In the genomic region with DNA sequence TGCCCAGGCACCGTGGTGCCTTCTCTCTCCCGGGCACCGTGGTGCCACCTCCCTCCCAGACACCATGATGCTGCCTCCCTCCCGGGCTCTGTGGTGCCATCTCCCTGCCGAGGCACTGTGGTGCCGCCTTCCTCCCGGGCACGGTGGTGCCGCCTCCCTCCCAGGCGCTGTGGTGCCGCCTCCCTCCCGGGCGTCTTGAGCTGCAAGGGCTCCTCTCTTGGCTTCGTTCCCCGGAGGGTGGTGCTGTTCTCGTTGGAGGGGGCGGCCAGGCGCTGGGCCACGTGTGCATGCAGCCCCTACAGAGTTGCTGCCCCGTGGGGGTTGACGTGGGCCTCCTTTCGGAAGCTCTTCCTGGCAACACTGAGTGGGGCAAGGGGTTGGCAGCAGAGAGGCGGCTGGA, we compare ENCODE assay signal across 23 cellular contexts. TPM values are rescaled to one million over a fixed set of nuclear protein-coding genes. Genes with fewer than 3 reads are reported as not detected.
DNase-seq lines count a peak whose midpoint lies in the region; ATAC-seq, FAIRE-seq and TF ChIP-seq lines count a peak whose summit lies in the region.
"Had no signal": no experiment of that assay in that cellular context is flagged by ENCODE, and none has a peak within 500 bp of the region (broad histone marks: within the 10 kb centered on the region; RNA-seq: fewer than 3 reads in every experiment).

No MANE protein-coding gene starts in this region.

- H3K4me3 ChIP-seq in K562 (no peak overlapping the region), neural progenitor cell (no peak overlapping the region)
- H3K4me3 ChIP-seq: adrenal gland, PC-9, tibial artery had no signal

- no peaks in the 10 kb centered on the region for H3K36me3 Mint-ChIP-seq in neural progenitor cell

- H2AFZ ChIP-seq in K562 (ENCODE audit: low read depth, low read length) (no peak overlapping the region), neural progenitor cell (replicated peaks) (no peak overlapping the region)
- H2AFZ ChIP-seq: PC-9 had no signal

- H3K27me3 ChIP-seq in K562 (ENCODE audit: control insufficient read depth in 2 of 2, insufficient read depth in 2 of 2, low read length in 2 of 2) = no peaks in the 10 kb centered on the region
- H3K27me3 ChIP-seq in neural progenitor cell = no peaks in the 10 kb centered on the region
- H3K27me3 ChIP-seq: adrenal gland, dorsolateral prefrontal cortex, tibial artery had no signal

- no peak for TF ChIP-seq POLR2A in K562 (conservative IDR thresholded peaks at IDR 0.05)

- TF ChIP-seq RAD21 in K562 (CRISPR knock-in tag; conservative IDR thresholded peaks at IDR 0.05 in 1 of 2, IDR thresholded peaks at IDR 0.05 in 1 of 2) = no peak

- in situ Hi-C loops in K562 (cut with MboI) = no loop called here

- no peaks in the 10 kb centered on the region for H3K9me3 Mint-ChIP-seq in neural progenitor cell
- H3K9me3 Mint-ChIP-seq: activated CD4-positive, alpha-beta T cell treated with anti-CD3 and anti-CD28 coated beads, Interleukin-2, amount 10 ng/mL, durations not matched to agents 24 days and 14 days; stimulated activated naive B cell treated with anti-CD40 and anti-IgM and Interleukin-4, amounts not matched to agents 10 μg/mL and 1 μg/mL and 100 μg/mL, for 72 hours had no signal

- H3K27ac ChIP-seq in K562 (ENCODE audit: extremely low read depth, low read depth, low read length) = no peak overlapping the region
- no peak overlapping the region for H3K27ac ChIP-seq in neural progenitor cell
- H3K27ac ChIP-seq: epithelial cell of prostate, PC-9, tibial artery had no signal

- H3K4me2 ChIP-seq in K562 (ENCODE audit: insufficient read depth, low read length) (no peak overlapping the region), neural progenitor cell (no peak overlapping the region)
- H3K4me2 ChIP-seq: PC-9 had no signal

- FAIRE-seq in K562 (lab: Jason Lieb, UNC) = no peak
- FAIRE-seq: D721Med, frontal cortex, G401.6 had no signal

- no peak overlapping the region for H3K27ac Mint-ChIP-seq in neural progenitor cell
- H3K27ac Mint-ChIP-seq: activated CD4-positive, alpha-beta T cell treated with anti-CD3 and anti-CD28 coated beads, Interleukin-2, amount 10 ng/mL, durations not matched to agents 24 days and 14 days; stimulated activated naive B cell treated with anti-CD40 and anti-IgM and Interleukin-4, amounts not matched to agents 10 μg/mL and 1 μg/mL and 100 μg/mL, for 72 hours had no signal

- H3K79me2 ChIP-seq in K562 (ENCODE audit: control insufficient read depth, insufficient read depth, low read length) (no peaks in the 10 kb centered on the region), neural progenitor cell (ENCODE audit: low read depth) (no peaks in the 10 kb centered on the region)

- TF ChIP-seq EP300 in K562 (IDR thresholded peaks at IDR 0.05; ENCODE audit: low read length) = no peak

- H3K4me1 ChIP-seq in K562 (replicated peaks in 1 of 2; ENCODE audit: control insufficient read depth in 2 of 2, insufficient read depth in 2 of 2, low read length in 2 of 2) (peaks cover 0 to 87% of the 10 kb centered on the region in 2 experiments; a peak in 3 of 5 replicates), neural progenitor cell (no peaks in the 10 kb centered on the region)
- H3K4me1 ChIP-seq: adrenal gland had no signal

- H3K9ac ChIP-seq in K562 (ENCODE audit: insufficient read depth in 1 of 2, low read depth in 2 of 2, low read length in 2 of 2) (no peak overlapping the region; a peak in 1 of 4 replicates), neural progenitor cell (peak overlapping the region; percentile 42)

- 67% methylated on average over 11 of the region's 23 CpGs for WGBS in K562 (ENCODE audit: insufficient coverage, low coverage, missing lambda C conversion rate)

- peaks cover 3% of the 10 kb centered on the region for H3K27me3 Mint-ChIP-seq in neural progenitor cell (ENCODE audit: insufficient read depth, low read depth)
- H3K27me3 Mint-ChIP-seq: activated CD4-positive, alpha-beta T cell treated with anti-CD3 and anti-CD28 coated beads, Interleukin-2, amount 10 ng/mL, durations not matched to agents 24 days and 14 days; stimulated activated naive B cell treated with anti-CD40 and anti-IgM and Interleukin-4, amounts not matched to agents 10 μg/mL and 1 μg/mL and 100 μg/mL, for 72 hours had no signal

- CTCF ChIA-PET in K562 (lab: Yijun Ruan, JAX; ENCODE audit: low intra/inter-chr PET ratio) = no interaction called here

- H3K9me1 ChIP-seq in K562 (ENCODE audit: control insufficient read depth, insufficient read depth, low read length) = no peaks in the 10 kb centered on the region

- H4K20me1 ChIP-seq in K562 (replicated peaks; ENCODE audit: control insufficient read depth, insufficient read depth, low read length) (no peaks in the 10 kb centered on the region), neural progenitor cell (ENCODE audit: low read depth) (peaks cover 1% of the 10 kb centered on the region)

- POLR2A ChIA-PET in K562 (lab: Yijun Ruan, JAX) = interaction anchor here (0.6 kb wide), 2 partner anchors 116 to 804 kb away, joined by 3 read pairs; no protein-coding TSS in a partner anchor

- H3K36me3 ChIP-seq in K562 (ENCODE audit: control insufficient read depth, insufficient read depth, low read length) (peaks cover 16% of the 10 kb centered on the region; the same call in 1 of the 3 replicates), neural progenitor cell (no peaks in the 10 kb centered on the region)
- H3K36me3 ChIP-seq: adrenal gland had no signal

- no peak for ATAC-seq in K562
- ATAC-seq in GM21447 (IDR thresholded peaks at IDR 0.05; ENCODE audit: unreplicated experiment) = no peak
- ATAC-seq in HG02610 (IDR thresholded peaks at IDR 0.05; ENCODE audit: unreplicated experiment) = no peak
- ATAC-seq: stimulated activated naive B cell treated with anti-CD40 and anti-IgM and Interleukin-4, amounts not matched to agents 10 μg/mL and 1 μg/mL and 100 μg/mL, for 72 hours had no signal

- intact Hi-C loops in K562 (cut with micrococcal nuclease) = no loop called here

- BruUV-seq in K562 (replicated peaks; lab: Mats Ljungman, UMichigan) = no TSS peak

- H3K9me3 ChIP-seq in K562 (replicated peaks; ENCODE audit: control insufficient read depth, insufficient read depth, low read depth, low read length) (no peaks in the 10 kb centered on the region), neural progenitor cell (ENCODE audit: low read depth) (no peaks in the 10 kb centered on the region)
- H3K9me3 ChIP-seq: adrenal gland, tibial artery had no signal

- H3K4me1 Mint-ChIP-seq in neural progenitor cell = peaks cover 3% of the 10 kb centered on the region
- H3K4me1 Mint-ChIP-seq: activated CD4-positive, alpha-beta T cell treated with anti-CD3 and anti-CD28 coated beads, Interleukin-2, amount 10 ng/mL, durations not matched to agents 24 days and 14 days had no signal

- H3F3A ChIP-seq in neural progenitor cell (ENCODE audit: low read depth) = peaks cover 2% of the 10 kb centered on the region

- no peak overlapping the region for H3K4me3 Mint-ChIP-seq in neural progenitor cell
- H3K4me3 Mint-ChIP-seq: activated CD4-positive, alpha-beta T cell treated with anti-CD3 and anti-CD28 coated beads, Interleukin-2, amount 10 ng/mL, durations not matched to agents 24 days and 14 days had no signal

- DNase-seq in DMS 273 (lab: John Stamatoyannopoulos, UW; ENCODE audit: unreplicated experiment) (peak; percentile 73), DMS 273 treated with DMSO at 0.1 percent for 48 hours (lab: John Stamatoyannopoulos, UW) (no peak), COR-L47 (lab: John Stamatoyannopoulos, UW) (peak; percentile 43), K562 (ENCODE audit: extremely low read depth in 1 of 4, low spot score in 3 of 4) (no peak), neural progenitor cell (ENCODE audit: low spot score) (no peak)
- DNase-seq in stimulated activated naive CD4-positive, alpha-beta T cell (lab: John Stamatoyannopoulos, UW) = no peak
- DNase-seq: activated CD4-positive, alpha-beta T cell treated with anti-CD3 and anti-CD28 coated beads, Interleukin-2, amount 10 ng/mL, durations not matched to agents 24 days and 14 days; activated gamma-delta T cell; Karpas-422; NCI-H1092 treated with DMSO at 0.1 percent for 48 hours; PC-9; right cardiac atrium; stimulated activated naive B cell treated with anti-CD40 and anti-IgM and Interleukin-4, amounts not matched to agents 10 μg/mL and 1 μg/mL and 100 μg/mL, for 72 hours; tibial artery had no signal

- TF ChIP-seq CTCF in K562 (IDR thresholded peaks at IDR 0.05 in 2 of 3, conservative IDR thresholded peaks at IDR 0.05 in 1 of 3; ENCODE audit: insufficient read depth in 2 of 3, low read depth in 1 of 3, low read length in 3 of 3) (no peak), neural progenitor cell (IDR thresholded peaks at IDR 0.05) (no peak)

RNA-seq across cellular contexts. Expression of a gene that starts 8.2 kb away (rescaled TPM):
- 52.2 and 175 TPM in 2 replicates for total RNA-seq in K562 (2011; cell fraction: chromatin; rRNA removed; ENCODE audit: low replicate concordance)
- 218 and 267 TPM in 2 replicates for total RNA-seq in K562 (2011; cell fraction: nucleolus; rRNA removed)
- total RNA-seq in K562 (2011; cell fraction: nucleoplasm; rRNA removed) = 117 and 130 TPM in 2 replicates
- total RNA-seq in K562 (2014; rRNA removed) (318 and 420 TPM in 2 replicates), K562 (2014; rRNA removed; fragmentation: Illumina TruSeq; extraction: Trizol) (46.8 and 67.9 TPM in 2 replicates), K562 (2015; rRNA removed; fragmentation: Illumina TruSeq; extraction: Trizol) (124 and 127 TPM in 2 replicates), K562 (2021) (267 and 275 TPM in 2 replicates), neural progenitor cell (ENCODE audit: low replicate concordance) (53.0 and 85.0 TPM in 2 replicates)
- polyA plus RNA-seq in K562 (2011; rRNA removed) (170 and 181 TPM in 2 replicates), K562 (2014; fragmentation: Illumina TruSeq; extraction: Trizol) (115 and 158 TPM in 2 replicates), K562 (2014; fragmentation: Nextera tagmentation; extraction: Ambion mirVana) (100 to 1,000 TPM in 1 of 2 experiments, 10 to 100 TPM in 1; 32.7 to 113 TPM), K562 (2014; rRNA removed) (352 and 375 TPM in 2 replicates)
- polyA plus RNA-seq in K562 (2011; cell fraction: cytosol; rRNA removed) = 177 and 348 TPM in 2 replicates
- 315 and 491 TPM in 2 replicates for polyA plus RNA-seq in K562 (2011; cell fraction: nucleus; rRNA removed)
- 133 and 234 TPM in 2 replicates for polyA plus RNA-seq in K562 (2012)
- 20.5 and 34.2 TPM in 2 replicates for polyA minus RNA-seq in K562 (2011; rRNA and poly(A)+ RNA removed)
- 62.7 and 65.0 TPM in 2 replicates for polyA minus RNA-seq in K562 (2011; cell fraction: cytosol; rRNA and poly(A)+ RNA removed)
- polyA minus RNA-seq in K562 (2011; cell fraction: nucleus; rRNA and poly(A)+ RNA removed) = 51.4 and 58.3 TPM in 2 replicates

RNA-seq across cellular contexts. Expression of a gene that starts 8.7 kb away (rescaled TPM):
- 25.2 and 72.7 TPM in 2 replicates for total RNA-seq in K562 (2011; cell fraction: chromatin; rRNA removed; ENCODE audit: low replicate concordance)
- total RNA-seq in K562 (2011; cell fraction: nucleolus; rRNA removed) = 47.9 and 57.9 TPM in 2 replicates
- 27.0 and 29.0 TPM in 2 replicates for total RNA-seq in K562 (2011; cell fraction: nucleoplasm; rRNA removed)
- total RNA-seq in K562 (2014; rRNA removed) (21.5 and 21.7 TPM in 2 replicates), K562 (2014; rRNA removed; fragmentation: Illumina TruSeq; extraction: Trizol) (1.8 and 3.5 TPM in 2 replicates), K562 (2015; rRNA removed; fragmentation: Illumina TruSeq; extraction: Trizol) (11.2 and 13.1 TPM in 2 replicates), K562 (2021) (16.6 and 19.1 TPM in 2 replicates), neural progenitor cell (ENCODE audit: low replicate concordance) (15.4 and 46.7 TPM in 2 replicates)
- polyA plus RNA-seq in K562 (2011; rRNA removed) (7.2 and 10.4 TPM in 2 replicates), K562 (2014; fragmentation: Illumina TruSeq; extraction: Trizol) (4.2 and 4.3 TPM in 2 replicates), K562 (2014; fragmentation: Nextera tagmentation; extraction: Ambion mirVana) (not detected), K562 (2014; rRNA removed) (18.4 and 26.6 TPM in 2 replicates)
- polyA plus RNA-seq in K562 (2011; cell fraction: cytosol; rRNA removed) = 6.3 and 10.0 TPM in 2 replicates
- polyA plus RNA-seq in K562 (2011; cell fraction: nucleus; rRNA removed) = 87.0 and 113 TPM in 2 replicates
- polyA plus RNA-seq in K562 (2012) = 12.2 and 13.1 TPM in 2 replicates
- 2.0 and 4.1 TPM in 2 replicates for polyA minus RNA-seq in K562 (2011; rRNA and poly(A)+ RNA removed)
- 5.8 and 7.1 TPM in 2 replicates for polyA minus RNA-seq in K562 (2011; cell fraction: cytosol; rRNA and poly(A)+ RNA removed)
- polyA minus RNA-seq in K562 (2011; cell fraction: nucleus; rRNA and poly(A)+ RNA removed) = 21.4 and 23.9 TPM in 2 replicates

RNA-seq across cellular contexts. Expression of a gene that starts 17.0 kb away (rescaled TPM):
- total RNA-seq in K562 (2011; cell fraction: chromatin; rRNA removed; ENCODE audit: low replicate concordance) = 19.4 and 85.2 TPM in 2 replicates
- total RNA-seq in K562 (2011; cell fraction: nucleolus; rRNA removed) = 134 and 179 TPM in 2 replicates
- 71.3 and 86.0 TPM in 2 replicates for total RNA-seq in K562 (2011; cell fraction: nucleoplasm; rRNA removed)
- total RNA-seq in K562 (2014; rRNA removed) = 292 and 377 TPM in 2 replicates
- 21.8 and 30.5 TPM in 2 replicates for total RNA-seq in K562 (2014; rRNA removed; fragmentation: Illumina TruSeq; extraction: Trizol)
- 91.3 and 98.6 TPM in 2 replicates for total RNA-seq in K562 (2015; rRNA removed; fragmentation: Illumina TruSeq; extraction: Trizol)
- 133 and 139 TPM in 2 replicates for total RNA-seq in K562 (2021)
- polyA plus RNA-seq in K562 (2011; rRNA removed) = 118 and 135 TPM in 2 replicates
- polyA plus RNA-seq in K562 (2011; cell fraction: cytosol; rRNA removed) = 275 and 623 TPM in 2 replicates
- polyA plus RNA-seq in K562 (2011; cell fraction: nucleus; rRNA removed) = 159 and 273 TPM in 2 replicates
- 51.3 and 82.3 TPM in 2 replicates for polyA plus RNA-seq in K562 (2012)
- 137 and 193 TPM in 2 replicates for polyA plus RNA-seq in K562 (2014; fragmentation: Illumina TruSeq; extraction: Trizol)
- polyA plus RNA-seq in K562 (2014; fragmentation: Nextera tagmentation; extraction: Ambion mirVana) = under 1 TPM; 0.23 to 0.28 TPM
- 281 and 307 TPM in 2 replicates for polyA plus RNA-seq in K562 (2014; rRNA removed)
- polyA minus RNA-seq in K562 (2011; rRNA and poly(A)+ RNA removed) = 16.0 and 29.2 TPM in 2 replicates
- 66.2 and 68.0 TPM in 2 replicates for polyA minus RNA-seq in K562 (2011; cell fraction: cytosol; rRNA and poly(A)+ RNA removed)
- 52.2 and 55.2 TPM in 2 replicates for polyA minus RNA-seq in K562 (2011; cell fraction: nucleus; rRNA and poly(A)+ RNA removed)
- total RNA-seq in neural progenitor cell (ENCODE audit: low replicate concordance) = 31.6 and 81.2 TPM in 2 replicates
- total RNA-seq: A172 had no signal

RNA-seq across cellular contexts. Expression of a gene that starts 23.1 kb away (rescaled TPM):
- total RNA-seq in K562 (2011; cell fraction: chromatin; rRNA removed; ENCODE audit: low replicate concordance) = 78.8 and 254 TPM in 2 replicates
- total RNA-seq in K562 (2011; cell fraction: nucleolus; rRNA removed) = 329 and 354 TPM in 2 replicates
- 133 and 150 TPM in 2 replicates for total RNA-seq in K562 (2011; cell fraction: nucleoplasm; rRNA removed)
- total RNA-seq in K562 (2014; rRNA removed) (165 and 194 TPM in 2 replicates), K562 (2014; rRNA removed; fragmentation: Illumina TruSeq; extraction: Trizol) (41.1 and 66.0 TPM in 2 replicates), K562 (2015; rRNA removed; fragmentation: Illumina TruSeq; extraction: Trizol) (76.0 and 90.0 TPM in 2 replicates), K562 (2021) (235 and 256 TPM in 2 replicates), neural progenitor cell (ENCODE audit: low replicate concordance) (36.5 and 64.9 TPM in 2 replicates)
- polyA plus RNA-seq in K562 (2011; rRNA removed) (156 and 201 TPM in 2 replicates), K562 (2014; fragmentation: Illumina TruSeq; extraction: Trizol) (243 and 274 TPM in 2 replicates), K562 (2014; fragmentation: Nextera tagmentation; extraction: Ambion mirVana) (10 to 100 TPM; 21.3 to 50.3 TPM), K562 (2014; rRNA removed) (229 and 261 TPM in 2 replicates)
- 404 and 845 TPM in 2 replicates for polyA plus RNA-seq in K562 (2011; cell fraction: cytosol; rRNA removed)
- 611 and 714 TPM in 2 replicates for polyA plus RNA-seq in K562 (2011; cell fraction: nucleus; rRNA removed)
- 229 and 244 TPM in 2 replicates for polyA plus RNA-seq in K562 (2012)
- 34.8 and 73.6 TPM in 2 replicates for polyA minus RNA-seq in K562 (2011; rRNA and poly(A)+ RNA removed)
- 67.3 and 81.5 TPM in 2 replicates for polyA minus RNA-seq in K562 (2011; cell fraction: cytosol; rRNA and poly(A)+ RNA removed)
- polyA minus RNA-seq in K562 (2011; cell fraction: nucleus; rRNA and poly(A)+ RNA removed) = 104 and 111 TPM in 2 replicates

RNA-seq across cellular contexts. Expression of a gene that starts 37.0 kb away (rescaled TPM):
- total RNA-seq in K562 (2011; cell fraction: chromatin; rRNA removed; ENCODE audit: low replicate concordance) = 32.2 and 96.0 TPM in 2 replicates
- total RNA-seq in K562 (2011; cell fraction: nucleolus; rRNA removed) = 68.7 and 87.6 TPM in 2 replicates
- total RNA-seq in K562 (2011; cell fraction: nucleoplasm; rRNA removed) = 42.2 and 44.0 TPM in 2 replicates
- total RNA-seq in K562 (2014; rRNA removed) (35.9 and 49.9 TPM in 2 replicates), K562 (2014; rRNA removed; fragmentation: Illumina TruSeq; extraction: Trizol) (5.9 and 7.4 TPM in 2 replicates), K562 (2015; rRNA removed; fragmentation: Illumina TruSeq; extraction: Trizol) (21.3 and 22.3 TPM in 2 replicates), K562 (2021) (33.4 and 36.9 TPM in 2 replicates), neural progenitor cell (ENCODE audit: low replicate concordance) (13.1 and 40.9 TPM in 2 replicates)
- polyA plus RNA-seq in K562 (2011; rRNA removed) (8.6 TPM in 2 replicates), K562 (2014; fragmentation: Illumina TruSeq; extraction: Trizol) (11.6 and 19.2 TPM in 2 replicates), K562 (2014; fragmentation: Nextera tagmentation; extraction: Ambion mirVana) (1 to 10 TPM in 1 of 2 experiments, under 1 TPM in 1; 0.90 to 2.2 TPM), K562 (2014; rRNA removed) (26.7 and 33.7 TPM in 2 replicates)
- polyA plus RNA-seq in K562 (2011; cell fraction: cytosol; rRNA removed) = 16.0 and 34.5 TPM in 2 replicates
- polyA plus RNA-seq in K562 (2011; cell fraction: nucleus; rRNA removed) = 72.4 and 104 TPM in 2 replicates
- 26.6 and 32.9 TPM in 2 replicates for polyA plus RNA-seq in K562 (2012)
- polyA minus RNA-seq in K562 (2011; rRNA and poly(A)+ RNA removed) = 1.6 and 6.1 TPM in 2 replicates
- 16.6 and 18.1 TPM in 2 replicates for polyA minus RNA-seq in K562 (2011; cell fraction: cytosol; rRNA and poly(A)+ RNA removed)
- 25.4 and 29.1 TPM in 2 replicates for polyA minus RNA-seq in K562 (2011; cell fraction: nucleus; rRNA and poly(A)+ RNA removed)

Comparison
In these comparisons a context has a peak if more than half of its experiments do, and no peak if none do; other contexts are left out.
1. DNase-seq: peak in DMS 273 (single experiment) and COR-L47 (single experiment); none in DMS 273 treated with DMSO at 0.1 percent for 48 hours (single experiment), K562 (0 of 4), neural progenitor cell (single experiment) and stimulated activated naive CD4-positive, alpha-beta T cell (0 of 6).